8 cellular contexts compared by ENCODE assay signal in the genomic region with DNA sequence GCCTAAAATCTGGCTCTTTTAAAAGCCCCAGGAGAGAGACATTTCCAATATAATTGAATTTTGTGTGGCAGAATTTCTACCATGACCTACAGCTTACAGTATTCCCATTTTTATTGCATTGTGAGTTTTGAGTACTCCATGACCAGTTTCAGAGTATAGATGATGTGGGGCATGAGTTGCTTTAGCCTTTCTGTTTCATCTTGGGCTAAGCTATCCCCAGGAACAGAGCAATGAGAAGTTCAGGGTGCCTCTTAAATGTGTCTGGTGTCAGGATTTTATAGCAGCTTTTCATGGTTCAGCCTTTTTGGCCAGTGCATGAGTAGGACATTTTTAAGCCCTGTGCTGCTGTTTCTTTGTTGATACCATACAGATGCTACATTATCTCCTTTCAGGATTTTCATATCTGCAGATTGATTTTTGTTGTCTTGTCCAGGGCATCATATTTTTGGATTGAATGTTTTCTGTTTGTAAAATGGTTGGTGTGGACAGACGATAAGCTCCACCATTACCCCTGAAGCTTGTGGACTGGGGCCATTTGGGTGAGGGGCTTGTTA. TPM values are rescaled to one million over a fixed set of nuclear protein-coding genes. Genes with fewer than 3 reads are reported as not detected.
DNase-seq lines count a peak whose midpoint lies in the region; ATAC-seq and TF ChIP-seq lines count a peak whose summit lies in the region.
"Had no signal": no experiment of that assay in that cellular context is flagged by ENCODE, and none has a peak within 500 bp of the region (broad histone marks: within the 10 kb centered on the region; RNA-seq: fewer than 3 reads in every experiment).

No MANE protein-coding gene starts in this region.

- H3K27ac Mint-ChIP-seq in HFFc6 (peak overlapping the region; percentile 79), WTC11 (peak overlapping the region; percentile 88), immature natural killer cell (peak overlapping the region in 5 of 6 donors; percentile 92 to 97 (median 93))
- peak overlapping the region; percentile 91 for H3K27ac Mint-ChIP-seq in stimulated activated memory B cell treated with anti-CD40 and anti-IgM and Interleukin-4, amounts not matched to agents 10 μg/mL and 1 μg/mL and 100 μg/mL, for 72 hours

- POLR2A ChIA-PET in WTC11 (lab: Charles Lee) = interaction anchor here (1.0 kb wide), 1 partner anchor 23 kb away, joined by 3 read pairs; no protein-coding TSS in a partner anchor

- H3K36me3 Mint-ChIP-seq in HFFc6 (ENCODE audit: low read depth) (peaks cover 10% of the 10 kb centered on the region; the same call in 1 of the 2 replicates), WTC11 (no peaks in the 10 kb centered on the region), immature natural killer cell (peaks cover 0 to 23% (median 13%) of the 10 kb centered on the region in 3 donors)
- peaks cover 16% of the 10 kb centered on the region for H3K36me3 Mint-ChIP-seq in stimulated activated memory B cell treated with anti-CD40 and anti-IgM and Interleukin-4, amounts not matched to agents 10 μg/mL and 1 μg/mL and 100 μg/mL, for 72 hours

- ATAC-seq in WTC11 = no peak
- no peak for ATAC-seq in stimulated activated memory B cell treated with anti-CD40 and anti-IgM and Interleukin-4, amounts not matched to agents 10 μg/mL and 1 μg/mL and 100 μg/mL, for 72 hours

- H3K27me3 Mint-ChIP-seq in HFFc6 (ENCODE audit: insufficient read depth) (peaks cover 2% of the 10 kb centered on the region), WTC11 (ENCODE audit: low read depth) (no peaks in the 10 kb centered on the region), immature natural killer cell (ENCODE audit: low read depth in 3 of 3) (no peaks in the 10 kb centered on the region)
- H3K27me3 Mint-ChIP-seq in stimulated activated memory B cell treated with anti-CD40 and anti-IgM and Interleukin-4, amounts not matched to agents 10 μg/mL and 1 μg/mL and 100 μg/mL, for 72 hours = no peaks in the 10 kb centered on the region
- H3K27me3 Mint-ChIP-seq: central memory CD8-positive, alpha-beta T cell had no signal

- TF ChIP-seq CTCF in HFFc6 (IDR thresholded peaks at IDR 0.05) = no peak
- TF ChIP-seq CTCF in WTC11 (IDR thresholded peaks at IDR 0.05) = no peak

- H3K4me3 Mint-ChIP-seq in HFFc6 = no peak overlapping the region; the same call in none of the 2 replicates
- H3K4me3 Mint-ChIP-seq in WTC11 = no peak overlapping the region
- no peak overlapping the region for H3K4me3 Mint-ChIP-seq in immature natural killer cell
- peak overlapping the region; percentile 83 for H3K4me3 Mint-ChIP-seq in stimulated activated memory B cell treated with anti-CD40 and anti-IgM and Interleukin-4, amounts not matched to agents 10 μg/mL and 1 μg/mL and 100 μg/mL, for 72 hours
- H3K4me3 Mint-ChIP-seq: central memory CD8-positive, alpha-beta T cell had no signal

- H3K9me3 Mint-ChIP-seq in HFFc6 = no peaks in the 10 kb centered on the region
- H3K9me3 Mint-ChIP-seq in WTC11 = no peaks in the 10 kb centered on the region
- H3K9me3 Mint-ChIP-seq in immature natural killer cell = no peaks in the 10 kb centered on the region
- H3K9me3 Mint-ChIP-seq in stimulated activated memory B cell treated with anti-CD40 and anti-IgM and Interleukin-4, amounts not matched to agents 10 μg/mL and 1 μg/mL and 100 μg/mL, for 72 hours = no peaks in the 10 kb centered on the region
- H3K9me3 Mint-ChIP-seq: central memory CD8-positive, alpha-beta T cell had no signal

- CTCF ChIA-PET in WTC11 (lab: Charles Lee) = interaction anchor here (0.6 to 4.3 kb wide), 10 partner anchors 12 to 197 kb away, joined by 3 to 35 read pairs (median 7); no protein-coding TSS in a partner anchor

- H3K4me1 Mint-ChIP-seq in HFFc6 (ENCODE audit: low read depth) (peaks cover 55% of the 10 kb centered on the region), WTC11 (peaks cover 41% of the 10 kb centered on the region), immature natural killer cell (peaks cover 54 to 72% of the 10 kb centered on the region in 2 donors)
- peaks cover 43% of the 10 kb centered on the region for H3K4me1 Mint-ChIP-seq in stimulated activated memory B cell treated with anti-CD40 and anti-IgM and Interleukin-4, amounts not matched to agents 10 μg/mL and 1 μg/mL and 100 μg/mL, for 72 hours

- no peak for DNase-seq in HFFc6
- no peak for DNase-seq in WTC11 (ENCODE audit: low spot score)
- no peak for DNase-seq in immature natural killer cell
- no peak for DNase-seq in NCI-H524 treated with DMSO at 0.1 percent for 48 hours (lab: John Stamatoyannopoulos, UW)
- DNase-seq in KG1 (lab: John Stamatoyannopoulos, UW) = no peak
- DNase-seq in cortex of kidney (lab: John Stamatoyannopoulos, UW) = no peak

TF ChIP-seq in WTC11, 78 proteins besides CTCF, POLR2A, EP300 and RAD21 (continues in another document):
- TF ChIP-seq, protein P1, sequence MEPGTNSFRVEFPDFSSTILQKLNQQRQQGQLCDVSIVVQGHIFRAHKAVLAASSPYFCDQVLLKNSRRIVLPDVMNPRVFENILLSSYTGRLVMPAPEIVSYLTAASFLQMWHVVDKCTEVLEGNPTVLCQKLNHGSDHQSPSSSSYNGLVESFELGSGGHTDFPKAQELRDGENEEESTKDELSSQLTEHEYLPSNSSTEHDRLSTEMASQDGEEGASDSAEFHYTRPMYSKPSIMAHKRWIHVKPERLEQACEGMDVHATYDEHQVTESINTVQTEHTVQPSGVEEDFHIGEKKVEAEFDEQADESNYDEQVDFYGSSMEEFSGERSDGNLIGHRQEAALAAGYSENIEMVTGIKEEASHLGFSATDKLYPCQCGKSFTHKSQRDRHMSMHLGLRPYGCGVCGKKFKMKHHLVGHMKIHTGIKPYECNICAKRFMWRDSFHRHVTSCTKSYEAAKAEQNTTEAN (CRISPR knock-in tag; IDR thresholded peaks at IDR 0.05) = no peak
- TF ChIP-seq, protein P2, sequence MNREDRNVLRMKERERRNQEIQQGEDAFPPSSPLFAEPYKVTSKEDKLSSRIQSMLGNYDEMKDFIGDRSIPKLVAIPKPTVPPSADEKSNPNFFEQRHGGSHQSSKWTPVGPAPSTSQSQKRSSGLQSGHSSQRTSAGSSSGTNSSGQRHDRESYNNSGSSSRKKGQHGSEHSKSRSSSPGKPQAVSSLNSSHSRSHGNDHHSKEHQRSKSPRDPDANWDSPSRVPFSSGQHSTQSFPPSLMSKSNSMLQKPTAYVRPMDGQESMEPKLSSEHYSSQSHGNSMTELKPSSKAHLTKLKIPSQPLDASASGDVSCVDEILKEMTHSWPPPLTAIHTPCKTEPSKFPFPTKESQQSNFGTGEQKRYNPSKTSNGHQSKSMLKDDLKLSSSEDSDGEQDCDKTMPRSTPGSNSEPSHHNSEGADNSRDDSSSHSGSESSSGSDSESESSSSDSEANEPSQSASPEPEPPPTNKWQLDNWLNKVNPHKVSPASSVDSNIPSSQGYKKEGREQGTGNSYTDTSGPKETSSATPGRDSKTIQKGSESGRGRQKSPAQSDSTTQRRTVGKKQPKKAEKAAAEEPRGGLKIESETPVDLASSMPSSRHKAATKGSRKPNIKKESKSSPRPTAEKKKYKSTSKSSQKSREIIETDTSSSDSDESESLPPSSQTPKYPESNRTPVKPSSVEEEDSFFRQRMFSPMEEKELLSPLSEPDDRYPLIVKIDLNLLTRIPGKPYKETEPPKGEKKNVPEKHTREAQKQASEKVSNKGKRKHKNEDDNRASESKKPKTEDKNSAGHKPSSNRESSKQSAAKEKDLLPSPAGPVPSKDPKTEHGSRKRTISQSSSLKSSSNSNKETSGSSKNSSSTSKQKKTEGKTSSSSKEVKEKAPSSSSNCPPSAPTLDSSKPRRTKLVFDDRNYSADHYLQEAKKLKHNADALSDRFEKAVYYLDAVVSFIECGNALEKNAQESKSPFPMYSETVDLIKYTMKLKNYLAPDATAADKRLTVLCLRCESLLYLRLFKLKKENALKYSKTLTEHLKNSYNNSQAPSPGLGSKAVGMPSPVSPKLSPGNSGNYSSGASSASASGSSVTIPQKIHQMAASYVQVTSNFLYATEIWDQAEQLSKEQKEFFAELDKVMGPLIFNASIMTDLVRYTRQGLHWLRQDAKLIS (CRISPR knock-in tag; IDR thresholded peaks at IDR 0.05; ENCODE audit: borderline replicate concordance) = no peak
- TF ChIP-seq ZNF232 (CRISPR knock-in tag; IDR thresholded peaks at IDR 0.05) = no peak
- no peak for TF ChIP-seq TEAD1 (CRISPR knock-in tag; IDR thresholded peaks at IDR 0.05)
- TF ChIP-seq, protein P3, sequence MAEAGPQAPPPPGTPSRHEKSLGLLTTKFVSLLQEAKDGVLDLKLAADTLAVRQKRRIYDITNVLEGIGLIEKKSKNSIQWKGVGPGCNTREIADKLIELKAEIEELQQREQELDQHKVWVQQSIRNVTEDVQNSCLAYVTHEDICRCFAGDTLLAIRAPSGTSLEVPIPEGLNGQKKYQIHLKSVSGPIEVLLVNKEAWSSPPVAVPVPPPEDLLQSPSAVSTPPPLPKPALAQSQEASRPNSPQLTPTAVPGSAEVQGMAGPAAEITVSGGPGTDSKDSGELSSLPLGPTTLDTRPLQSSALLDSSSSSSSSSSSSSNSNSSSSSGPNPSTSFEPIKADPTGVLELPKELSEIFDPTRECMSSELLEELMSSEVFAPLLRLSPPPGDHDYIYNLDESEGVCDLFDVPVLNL (CRISPR knock-in tag; IDR thresholded peaks at IDR 0.05; ENCODE audit: borderline replicate concordance, low read depth) = no peak
- no peak for TF ChIP-seq CBFB (CRISPR knock-in tag; IDR thresholded peaks at IDR 0.05; ENCODE audit: low read depth)

RNA-seq across cellular contexts. Expression of a gene that starts 3.5 kb away (rescaled TPM):
- total RNA-seq in HFFc6 (2021; fragmentation: NEBNext Ultra II Directional; extraction: Animal tissue kit (Norgen Biotek cat#: 25700)) = 10 to 100 TPM; 43.1 to 63.5 (median 51.8) TPM
- 26.2 to 29.7 TPM (median 29.5 TPM) in 3 replicates for total RNA-seq in WTC11 (2021)
- 10 to 100 TPM; 26.9 to 70.6 (median 33.1) TPM for polyA plus RNA-seq in immature natural killer cell
